14 cellular contexts compared by ENCODE assay signal in genomic region chr21:46376231-46376628, GRCh38. TPM values are rescaled to one million over a fixed set of nuclear protein-coding genes. Genes with fewer than 3 reads are reported as not detected.
DNase-seq lines count a peak whose midpoint lies in the region; ATAC-seq and TF ChIP-seq lines count a peak whose summit lies in the region.
"Had no signal": no experiment of that assay in that cellular context is flagged by ENCODE, and none has a peak within 500 bp of the region (broad histone marks: within the 10 kb centered on the region; RNA-seq: fewer than 3 reads in every experiment).

No MANE protein-coding gene starts in this region.

- intact Hi-C loops in heart left ventricle (cut with DNase I) (loop anchor here in 1 of 10 donors (5.0 kb wide), 1 partner anchor 51 kb away; no protein-coding TSS in a partner anchor), Right ventricle myocardium superior (cut with DNase I) (no loop called here), adrenal gland (cut with DNase I) (no loop called here), right cardiac atrium (cut with DNase I) (no loop called here), psoas muscle (cut with DNase I) (loop anchor here in 1 of 2 donors (2.0 kb wide), 2 partner anchors 17 to 27 kb away; no protein-coding TSS in a partner anchor)

- no peaks in the 10 kb centered on the region for H3K9me3 ChIP-seq in heart left ventricle
- no peaks in the 10 kb centered on the region for H3K9me3 ChIP-seq in adrenal gland (replicated peaks in 1 of 3)
- H3K9me3 ChIP-seq in right cardiac atrium (ENCODE audit: control insufficient read depth, low read length) = no peaks in the 10 kb centered on the region
- H3K9me3 ChIP-seq in psoas muscle = no peaks in the 10 kb centered on the region

- peak overlapping the region in 1 of 12 donors; percentile 30 for H3K4me3 ChIP-seq in heart left ventricle
- no peak overlapping the region for H3K4me3 ChIP-seq in adrenal gland
- no peak overlapping the region for H3K4me3 ChIP-seq in right cardiac atrium (ENCODE audit: low read length)
- peak overlapping the region; percentile 60 for H3K4me3 ChIP-seq in psoas muscle

- no peak for TF ChIP-seq CTCF in heart left ventricle (IDR thresholded peaks at IDR 0.05)
- no peak for TF ChIP-seq CTCF in adrenal gland (IDR thresholded peaks at IDR 0.05)
- no peak for TF ChIP-seq CTCF in psoas muscle (IDR thresholded peaks at IDR 0.05)

- ATAC-seq in heart left ventricle = peak in 1 of 4 donors; percentile 16
- ATAC-seq in Right ventricle myocardium superior (ENCODE audit: poor library complexity) = no peak
- no peak for ATAC-seq in right cardiac atrium
- peak in 3 of 4 donors; percentile 21 to 33 (median 27) for ATAC-seq in psoas muscle
- ATAC-seq: CD8-positive, alpha-beta T cell; HCT116 had no signal

- peaks cover 0 to 41% (median 0%) of the 10 kb centered on the region in 9 donors for H3K36me3 ChIP-seq in heart left ventricle
- no peaks in the 10 kb centered on the region for H3K36me3 ChIP-seq in adrenal gland (replicated peaks in 1 of 2)
- H3K36me3 ChIP-seq in psoas muscle (ENCODE audit: insufficient read depth in 1 of 2, low read depth in 1 of 2) = peaks cover 2 to 27% of the 10 kb centered on the region in 2 donors

- no peaks in the 10 kb centered on the region for H3K27me3 ChIP-seq in heart left ventricle
- no peaks in the 10 kb centered on the region for H3K27me3 ChIP-seq in adrenal gland
- no peaks in the 10 kb centered on the region for H3K27me3 ChIP-seq in right cardiac atrium (ENCODE audit: control insufficient read depth, insufficient read depth)
- H3K27me3 ChIP-seq in psoas muscle (ENCODE audit: insufficient read depth in 3 of 3, low read length in 2 of 3) = no peaks in the 10 kb centered on the region

- no peak for DNase-seq in heart left ventricle
- no peak for DNase-seq in Right ventricle myocardium superior
- DNase-seq in adrenal gland = no peak
- DNase-seq in right cardiac atrium = peak in 1 of 3 donors; percentile 35
- DNase-seq in psoas muscle = peak in 1 of 2 donors; percentile 76
- no peak for DNase-seq in KG1 (lab: John Stamatoyannopoulos, UW)
- DNase-seq in T-helper 1 cell = no peak
- DNase-seq in caudate nucleus (lab: John Stamatoyannopoulos, UW) = no peak
- DNase-seq: CD8-positive, alpha-beta T cell; COR-L47; DND-41; GDM1 had no signal

- WGBS in heart left ventricle, 4 donors = 84 to 93% (median 89%) methylated on average over 4 to 10 of the region's 10 CpGs
- WGBS in adrenal gland, 4 donors = 85 to 93% (median 88%) methylated on average over 3 to 10 of the region's 10 CpGs
- 89% methylated on average over 10 of the region's 10 CpGs for WGBS in right cardiac atrium
- 36 to 54% (median 44%) methylated on average over 10 of the region's 10 CpGs for WGBS in psoas muscle, 3 donors

- peak overlapping the region in 9 of 12 donors; percentile 39 to 83 (median 53) for H3K27ac ChIP-seq in heart left ventricle
- H3K27ac ChIP-seq in adrenal gland = peak overlapping the region in 3 of 5 donors; percentile 9 to 54 (median 12)
- peak overlapping the region; percentile 85 for H3K27ac ChIP-seq in right cardiac atrium (ENCODE audit: low read length)
- peak overlapping the region; percentile 96 for H3K27ac ChIP-seq in psoas muscle
- no peak overlapping the region for H3K27ac ChIP-seq in caudate nucleus (ENCODE audit: low read depth, low read length)
- H3K27ac ChIP-seq: 22Rv1 had no signal

- H3K4me1 ChIP-seq in heart left ventricle = peaks cover 0 to 12% (median 1%) of the 10 kb centered on the region in 12 donors
- H3K4me1 ChIP-seq in adrenal gland (replicated peaks in 1 of 2) = peaks cover 0 to 9% of the 10 kb centered on the region in 2 donors
- H3K4me1 ChIP-seq in right cardiac atrium (ENCODE audit: control insufficient read depth, insufficient read depth, low read length) = peaks cover 3% of the 10 kb centered on the region
- peaks cover 54% of the 10 kb centered on the region for H3K4me1 ChIP-seq in psoas muscle

- TF ChIP-seq POLR2A in heart left ventricle (IDR thresholded peaks at IDR 0.05) = no peak
- TF ChIP-seq POLR2A in adrenal gland (IDR thresholded peaks at IDR 0.05) = no peak

RNA-seq across cellular contexts. Expression of gene PCNT, which starts 52.3 kb away (rescaled TPM):
- total RNA-seq in heart left ventricle = 10 to 100 TPM; 23.0 to 73.0 (median 36.7) TPM
- 10 to 100 TPM; 17.0 to 40.7 TPM for polyA plus RNA-seq in heart left ventricle
- 28.9 TPM for total RNA-seq in Right ventricle myocardium superior
- total RNA-seq in adrenal gland = 10 to 100 TPM; 27.2 to 46.6 (median 33.7) TPM
- polyA plus RNA-seq in adrenal gland = 10 to 100 TPM; 14.0 to 27.3 (median 21.4) TPM
- total RNA-seq in right cardiac atrium = 10 to 100 TPM; 25.3 to 29.6 (median 27.9) TPM
- 20.8 TPM for polyA plus RNA-seq in right cardiac atrium
- total RNA-seq in psoas muscle = 100 to 1,000 TPM in 3 of 4 donors, 10 to 100 TPM in 1; 99.4 to 642 (median 295) TPM
- 100 to 1,000 TPM; 118 to 294 (median 248) TPM for polyA plus RNA-seq in psoas muscle

RNA-seq across cellular contexts. Expression of gene C21orf58, which starts 52.6 kb away (rescaled TPM):
- total RNA-seq in heart left ventricle (1 to 10 TPM in 6 of 9 donors, under 1 TPM in 3; 0.72 to 4.0 (median 1.3) TPM), Right ventricle myocardium superior (1.0 TPM), adrenal gland (1 to 10 TPM; 1.1 to 5.4 (median 2.2) TPM), right cardiac atrium (1 to 10 TPM in 3 of 4 donors, under 1 TPM in 1; 0.84 to 2.1 (median 1.7) TPM), psoas muscle (1 to 10 TPM in 3 of 4 donors, under 1 TPM in 1; 0.49 to 3.0 (median 1.1) TPM)
- polyA plus RNA-seq in heart left ventricle (1 to 10 TPM in 1 of 2 donors, under 1 TPM in 1; 0.64 to 1.8 TPM), adrenal gland (10 to 100 TPM in 1 of 3 donors, 1 to 10 TPM in 1, under 1 TPM in 1; 0.46 to 15.0 (median 2.9) TPM), right cardiac atrium (1.4 TPM), psoas muscle (1 to 10 TPM in 1 of 3 donors, under 1 TPM in 2; 0.38 to 2.3 (median 0.47) TPM)

Comparison
In these comparisons a context has a peak if more than half of its experiments do, and no peak if none do; other contexts are left out.
1. ATAC-seq: peak in psoas muscle (3 of 4); none in Right ventricle myocardium superior (single experiment) and right cardiac atrium (0 of 2).